Comparison of ENCODE assay signal across 1 cellular context in the genomic region with DNA sequence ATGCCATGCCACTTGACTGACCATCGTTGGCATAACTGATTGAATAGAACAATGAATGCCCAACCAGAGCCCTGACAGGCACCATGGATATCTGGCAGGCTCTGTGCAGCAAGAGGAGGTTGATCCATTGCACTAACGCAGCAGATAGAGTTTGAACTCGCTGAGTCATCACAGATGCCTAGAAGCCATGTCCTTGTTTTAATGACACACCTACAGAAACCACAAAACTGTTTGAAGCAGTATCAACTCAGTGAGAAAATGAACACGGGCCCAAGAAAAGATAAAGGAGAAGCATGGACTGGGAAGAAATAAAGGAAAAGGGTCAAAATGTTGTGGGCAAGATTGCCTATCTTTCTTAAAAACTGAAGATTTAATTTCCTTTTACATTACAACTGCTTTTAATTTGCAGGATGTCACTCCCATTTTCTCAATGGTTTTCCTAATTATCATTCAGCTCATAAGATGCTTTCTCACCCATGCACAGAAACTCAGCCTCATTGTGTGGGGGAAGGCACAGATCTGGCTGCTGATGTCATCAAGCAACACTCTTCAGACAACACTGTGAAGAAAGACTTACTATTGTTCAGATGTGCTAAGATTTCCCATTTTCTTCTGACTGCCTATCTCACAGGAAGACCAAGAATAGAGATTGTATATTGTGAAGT.
TF ChIP-seq lines count a peak whose summit lies in the region.

No MANE protein-coding gene starts in this region.

TF ChIP-seq in HCT116, 20 proteins besides CTCF, POLR2A, EP300 and RAD21 (continued from another document):
- TF ChIP-seq, protein P1, sequence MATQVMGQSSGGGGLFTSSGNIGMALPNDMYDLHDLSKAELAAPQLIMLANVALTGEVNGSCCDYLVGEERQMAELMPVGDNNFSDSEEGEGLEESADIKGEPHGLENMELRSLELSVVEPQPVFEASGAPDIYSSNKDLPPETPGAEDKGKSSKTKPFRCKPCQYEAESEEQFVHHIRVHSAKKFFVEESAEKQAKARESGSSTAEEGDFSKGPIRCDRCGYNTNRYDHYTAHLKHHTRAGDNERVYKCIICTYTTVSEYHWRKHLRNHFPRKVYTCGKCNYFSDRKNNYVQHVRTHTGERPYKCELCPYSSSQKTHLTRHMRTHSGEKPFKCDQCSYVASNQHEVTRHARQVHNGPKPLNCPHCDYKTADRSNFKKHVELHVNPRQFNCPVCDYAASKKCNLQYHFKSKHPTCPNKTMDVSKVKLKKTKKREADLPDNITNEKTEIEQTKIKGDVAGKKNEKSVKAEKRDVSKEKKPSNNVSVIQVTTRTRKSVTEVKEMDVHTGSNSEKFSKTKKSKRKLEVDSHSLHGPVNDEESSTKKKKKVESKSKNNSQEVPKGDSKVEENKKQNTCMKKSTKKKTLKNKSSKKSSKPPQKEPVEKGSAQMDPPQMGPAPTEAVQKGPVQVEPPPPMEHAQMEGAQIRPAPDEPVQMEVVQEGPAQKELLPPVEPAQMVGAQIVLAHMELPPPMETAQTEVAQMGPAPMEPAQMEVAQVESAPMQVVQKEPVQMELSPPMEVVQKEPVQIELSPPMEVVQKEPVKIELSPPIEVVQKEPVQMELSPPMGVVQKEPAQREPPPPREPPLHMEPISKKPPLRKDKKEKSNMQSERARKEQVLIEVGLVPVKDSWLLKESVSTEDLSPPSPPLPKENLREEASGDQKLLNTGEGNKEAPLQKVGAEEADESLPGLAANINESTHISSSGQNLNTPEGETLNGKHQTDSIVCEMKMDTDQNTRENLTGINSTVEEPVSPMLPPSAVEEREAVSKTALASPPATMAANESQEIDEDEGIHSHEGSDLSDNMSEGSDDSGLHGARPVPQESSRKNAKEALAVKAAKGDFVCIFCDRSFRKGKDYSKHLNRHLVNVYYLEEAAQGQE (IDR thresholded peaks at IDR 0.05; ENCODE audit: low read depth), result no peak
- TF ChIP-seq ELF1 (IDR thresholded peaks at IDR 0.05; ENCODE audit: borderline replicate concordance, low read depth), result no peak
- no peak for TF ChIP-seq YY1 (IDR thresholded peaks at IDR 0.05; ENCODE audit: extremely low read depth, insufficient replicate concordance, low read depth, low read length)
- TF ChIP-seq, protein P2, sequence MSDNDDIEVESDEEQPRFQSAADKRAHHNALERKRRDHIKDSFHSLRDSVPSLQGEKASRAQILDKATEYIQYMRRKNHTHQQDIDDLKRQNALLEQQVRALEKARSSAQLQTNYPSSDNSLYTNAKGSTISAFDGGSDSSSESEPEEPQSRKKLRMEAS (IDR thresholded peaks at IDR 0.05), result no peak
